Comparison of ENCODE assay signal across 1 cellular context in the genomic region with DNA sequence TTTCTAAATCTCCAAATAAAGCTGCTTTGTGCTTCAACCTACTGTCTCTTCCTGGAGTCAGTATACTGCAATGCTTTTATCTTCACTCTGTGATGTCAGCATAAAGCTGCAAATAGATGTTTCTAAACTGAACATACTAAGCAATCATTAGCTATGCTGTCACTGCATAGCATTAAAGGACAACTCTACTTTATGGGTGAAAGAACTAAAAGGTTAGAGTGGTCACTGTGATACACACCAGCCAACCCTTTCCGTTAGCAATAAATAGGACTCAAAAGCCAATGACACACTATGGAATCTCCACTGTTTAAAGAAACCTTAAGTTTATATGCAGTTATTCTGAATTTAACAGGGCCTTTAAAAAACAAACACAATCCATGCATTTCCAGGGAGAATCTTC.
TF ChIP-seq lines count a peak whose summit lies in the region.

No MANE protein-coding gene starts in this region.

TF ChIP-seq in GM12878, 131 proteins besides CTCF, POLR2A, EP300 and RAD21 (continued from another document):
- TF ChIP-seq, protein P1, sequence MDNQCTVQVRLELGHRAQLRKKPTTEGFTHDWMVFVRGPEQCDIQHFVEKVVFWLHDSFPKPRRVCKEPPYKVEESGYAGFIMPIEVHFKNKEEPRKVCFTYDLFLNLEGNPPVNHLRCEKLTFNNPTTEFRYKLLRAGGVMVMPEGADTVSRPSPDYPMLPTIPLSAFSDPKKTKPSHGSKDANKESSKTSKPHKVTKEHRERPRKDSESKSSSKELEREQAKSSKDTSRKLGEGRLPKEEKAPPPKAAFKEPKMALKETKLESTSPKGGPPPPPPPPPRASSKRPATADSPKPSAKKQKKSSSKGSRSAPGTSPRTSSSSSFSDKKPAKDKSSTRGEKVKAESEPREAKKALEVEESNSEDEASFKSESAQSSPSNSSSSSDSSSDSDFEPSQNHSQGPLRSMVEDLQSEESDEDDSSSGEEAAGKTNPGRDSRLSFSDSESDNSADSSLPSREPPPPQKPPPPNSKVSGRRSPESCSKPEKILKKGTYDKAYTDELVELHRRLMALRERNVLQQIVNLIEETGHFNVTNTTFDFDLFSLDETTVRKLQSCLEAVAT (IDR thresholded peaks at IDR 0.05) = 0 out of 2 replicates have a peak, but pooled peaks have one; percentile 54
- TF ChIP-seq, protein P2, sequence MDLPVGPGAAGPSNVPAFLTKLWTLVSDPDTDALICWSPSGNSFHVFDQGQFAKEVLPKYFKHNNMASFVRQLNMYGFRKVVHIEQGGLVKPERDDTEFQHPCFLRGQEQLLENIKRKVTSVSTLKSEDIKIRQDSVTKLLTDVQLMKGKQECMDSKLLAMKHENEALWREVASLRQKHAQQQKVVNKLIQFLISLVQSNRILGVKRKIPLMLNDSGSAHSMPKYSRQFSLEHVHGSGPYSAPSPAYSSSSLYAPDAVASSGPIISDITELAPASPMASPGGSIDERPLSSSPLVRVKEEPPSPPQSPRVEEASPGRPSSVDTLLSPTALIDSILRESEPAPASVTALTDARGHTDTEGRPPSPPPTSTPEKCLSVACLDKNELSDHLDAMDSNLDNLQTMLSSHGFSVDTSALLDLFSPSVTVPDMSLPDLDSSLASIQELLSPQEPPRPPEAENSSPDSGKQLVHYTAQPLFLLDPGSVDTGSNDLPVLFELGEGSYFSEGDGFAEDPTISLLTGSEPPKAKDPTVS (IDR thresholded peaks at IDR 0.05; ENCODE audit: low read depth, low read length) = no peak
